9 cellular contexts compared by ENCODE assay signal in genomic region chr17:51372345-51373004, GRCh38.
DNase-seq lines count a peak whose midpoint lies in the region; ATAC-seq, FAIRE-seq and TF ChIP-seq lines count a peak whose summit lies in the region.
"Had no signal": no experiment of that assay in that cellular context is flagged by ENCODE, and none has a peak within 500 bp of the region (broad histone marks: within the 10 kb centered on the region; RNA-seq: fewer than 3 reads in every experiment).

No MANE protein-coding gene starts in this region.

- ATAC-seq in GM21390 (IDR thresholded peaks at IDR 0.05; ENCODE audit: unreplicated experiment) (peak; percentile 92), pancreas (peak in 3 of 4 donors; percentile 67 to 84 (median 80))

- H3K4me1 ChIP-seq in HUES6 (ENCODE audit: control insufficient read depth, insufficient read depth, low read length) (peaks cover 31% of the 10 kb centered on the region), pancreas (no peaks in the 10 kb centered on the region)

- intact Hi-C loops in pancreas (cut with DNase I): loop anchor here in 2 of 3 donors (5.0 to 10.0 kb wide), 2 partner anchors 160 to 162 kb away; no protein-coding TSS in a partner anchor

- H3K27me3 ChIP-seq in HUES6 (ENCODE audit: control insufficient read depth, insufficient read depth, low read length) (no peaks in the 10 kb centered on the region), pancreas (no peaks in the 10 kb centered on the region)

- no peak overlapping the region for H3K27ac ChIP-seq in HUES6 (ENCODE audit: low read depth, low read length)
- no peak overlapping the region for H3K27ac ChIP-seq in pancreas
- H3K27ac ChIP-seq: 22Rv1 had no signal

- peak overlapping the region; percentile 22 for H3K9ac ChIP-seq in HUES6 (ENCODE audit: low read length)

- FAIRE-seq in pancreas (lab: Jason Lieb, UNC): no peak

- H3K9me3 ChIP-seq in HUES6 (ENCODE audit: control insufficient read depth, insufficient read depth, low read depth, low read length) (no peaks in the 10 kb centered on the region), pancreas (no peaks in the 10 kb centered on the region)

- H3K36me3 ChIP-seq in HUES6 (ENCODE audit: control insufficient read depth, insufficient read depth, low read length): no peaks in the 10 kb centered on the region
- H3K36me3 ChIP-seq in pancreas: no peaks in the 10 kb centered on the region

- TF ChIP-seq CTCF in fibroblast of the aortic adventitia (IDR thresholded peaks at IDR 0.05; ENCODE audit: insufficient read depth, low read length): no peak
- TF ChIP-seq CTCF in pancreas (IDR thresholded peaks at IDR 0.05): no peak

- WGBS in pancreas, 2 donors: 62 to 78% methylated on average over 5 of the region's 5 CpGs

- H3K4me3 ChIP-seq in HUES6 (ENCODE audit: low read depth, low read length) (peak overlapping the region; percentile 17; the same call in 1 of the 2 replicates), fibroblast of the aortic adventitia (ENCODE audit: low read depth, low read length) (peak overlapping the region; percentile 18), pancreas (no peak overlapping the region)

- DNase-seq in DMS 273 (lab: John Stamatoyannopoulos, UW; ENCODE audit: unreplicated experiment) (peak; percentile 54), DMS 273 treated with DMSO at 0.1 percent for 48 hours (lab: John Stamatoyannopoulos, UW) (no peak), SKM-1 (lab: John Stamatoyannopoulos, UW; ENCODE audit: unreplicated experiment) (peak; percentile 45), fibroblast of the aortic adventitia (ENCODE audit: low read depth) (peak; percentile 65), pancreas (peak in 3 of 6 donors; percentile 6 to 20 (median 11))
- no peak for DNase-seq in stimulated activated naive CD4-positive, alpha-beta T cell (lab: John Stamatoyannopoulos, UW)

Comparison
In these comparisons a context has a peak if more than half of its experiments do, and no peak if none do; other contexts are left out.
1. DNase-seq: peak in DMS 273 (single experiment), SKM-1 (single experiment) and fibroblast of the aortic adventitia (single experiment); none in DMS 273 treated with DMSO at 0.1 percent for 48 hours (single experiment) and stimulated activated naive CD4-positive, alpha-beta T cell (0 of 6).
2. H3K4me3 ChIP-seq: peak in HUES6 (single experiment) and fibroblast of the aortic adventitia (single experiment); none in pancreas (0 of 4).